11 cellular contexts compared by ENCODE assay signal in genomic region chr10:124701038-124701365, GRCh38. TPM values are rescaled to one million over a fixed set of nuclear protein-coding genes. Genes with fewer than 3 reads are reported as not detected.
DNase-seq lines count a peak whose midpoint lies in the region; ATAC-seq and TF ChIP-seq lines count a peak whose summit lies in the region.
"Had no signal": no experiment of that assay in that cellular context is flagged by ENCODE, and none has a peak within 500 bp of the region (broad histone marks: within the 10 kb centered on the region; RNA-seq: fewer than 3 reads in every experiment).

No MANE protein-coding gene starts in this region.

- H2AFZ ChIP-seq in OCI-LY7 (ENCODE audit: low read length): no peak overlapping the region

- H3K79me2 ChIP-seq in OCI-LY7 (ENCODE audit: insufficient read depth, low read depth, low read length): no peaks in the 10 kb centered on the region; the same call in 1 of the 2 replicates

- no peaks in the 10 kb centered on the region for H3K27me3 ChIP-seq in lower lobe of right lung (ENCODE audit: low read depth)
- no peaks in the 10 kb centered on the region for H3K27me3 ChIP-seq in stomach smooth muscle (ENCODE audit: control insufficient read depth in 1 of 2, insufficient read depth in 2 of 2, low read length in 2 of 2)

- no peaks in the 10 kb centered on the region for H4K20me1 ChIP-seq in OCI-LY7 (ENCODE audit: insufficient read depth, low read length)

- no peak overlapping the region for H3K4me2 ChIP-seq in OCI-LY7 (ENCODE audit: low read length)

- POLR2A ChIA-PET in OCI-LY7 (lab: Charles Lee): interaction anchor here (0.5 to 1.0 kb wide), 4 partner anchors 9 to 36 kb away, joined by 3 read pairs; no protein-coding TSS in a partner anchor

- DNase-seq in OCI-LY7 (ENCODE audit: low spot score): no peak
- DNase-seq in lower lobe of right lung: no peak
- DNase-seq in activated CD4-positive, CD25-positive, alpha-beta regulatory T cell (lab: John Stamatoyannopoulos, UW): no peak
- DNase-seq in dermis blood vessel endothelial cell: no peak
- DNase-seq: EL, NCI-H1105, OCI-M1 had no signal

- H3K9me2 ChIP-seq in OCI-LY7 (ENCODE audit: insufficient read depth, low read length): no peaks in the 10 kb centered on the region

- H3K4me3 ChIP-seq in OCI-LY7 (ENCODE audit: low read depth, low read length, poor library complexity, severe bottlenecking) (no peak overlapping the region), lower lobe of right lung (no peak overlapping the region), stomach smooth muscle (ENCODE audit: low read length in 2 of 2) (peak overlapping the region; percentile 14 to 22)

- BruUV-seq in OCI-LY7 (replicated peaks; lab: Mats Ljungman, UMichigan): no TSS peak

- H3K36me3 ChIP-seq in OCI-LY7 (ENCODE audit: insufficient read depth, low read length) (peaks cover 94% of the 10 kb centered on the region), lower lobe of right lung (peaks cover 41% of the 10 kb centered on the region), stomach smooth muscle (ENCODE audit: control insufficient read depth in 2 of 2, insufficient read depth in 2 of 2, low read length in 2 of 2) (peaks cover under 1 to 4% of the 10 kb centered on the region in 2 donors)

- CTCF ChIA-PET in OCI-LY7 (lab: Charles Lee; ENCODE audit: unreplicated experiment): no interaction called here

- ATAC-seq in lower lobe of right lung (no peak), HG03378 (IDR thresholded peaks at IDR 0.05; ENCODE audit: unreplicated experiment) (no peak), HG02571 (IDR thresholded peaks at IDR 0.05; ENCODE audit: unreplicated experiment) (no peak)

- TF ChIP-seq CTCF in OCI-LY7 (conservative IDR thresholded peaks at IDR 0.05; ENCODE audit: low read length) (no peak), lower lobe of right lung (IDR thresholded peaks at IDR 0.05) (no peak)

- intact Hi-C loops in OCI-LY7 (cut with micrococcal nuclease; ENCODE audit: unreplicated experiment): no loop called here
- intact Hi-C loops in lower lobe of right lung (cut with DNase I): no loop called here

- H3K4me1 ChIP-seq in OCI-LY7 (ENCODE audit: insufficient read depth, low read length, poor library complexity, severe bottlenecking) (peaks cover 88% of the 10 kb centered on the region), lower lobe of right lung (peaks cover 96% of the 10 kb centered on the region), stomach smooth muscle (ENCODE audit: control insufficient read depth, insufficient read depth, low read length) (peaks cover 66% of the 10 kb centered on the region)

- H3K9me3 ChIP-seq in OCI-LY7 (ENCODE audit: low read length): no peaks in the 10 kb centered on the region
- H3K9me3 ChIP-seq in lower lobe of right lung: no peaks in the 10 kb centered on the region
- H3K9me3 ChIP-seq in stomach smooth muscle (ENCODE audit: control insufficient read depth in 2 of 2, low read length in 2 of 2): no peaks in the 10 kb centered on the region

- H3K27ac ChIP-seq in OCI-LY7 (ENCODE audit: low read depth, low read length, poor library complexity, severe bottlenecking) (peak overlapping the region; percentile 8), angular gyrus (ENCODE audit: low read depth, low read length) (peak overlapping the region; percentile 95), lower lobe of right lung (peak overlapping the region; percentile 84), stomach smooth muscle (ENCODE audit: low read length) (peak overlapping the region; percentile 49)

- H3K9ac ChIP-seq in stomach smooth muscle (ENCODE audit: low read length in 2 of 2): peak overlapping the region in 1 of 2 donors; percentile 10

RNA-seq across cellular contexts. Expression of gene FAM53B, which starts 43.2 kb away (rescaled TPM):
- total RNA-seq in OCI-LY7 (2014; rRNA removed; shearing (Covaris generic)): 37.6 and 56.6 TPM in 2 replicates
- total RNA-seq in OCI-LY7 (2022): 50.5 and 58.5 TPM in 2 replicates
- total RNA-seq in lower lobe of right lung: 40.7 TPM
- 30.5 and 36.5 TPM in 2 replicates for total RNA-seq in dermis blood vessel endothelial cell

Comparison
In these comparisons a context has a peak if more than half of its experiments do, and no peak if none do; other contexts are left out.
1. H3K27ac ChIP-seq: peak in every context shown above with its lines; median percentile 95 in angular gyrus; 84 in lower lobe of right lung; 49 in stomach smooth muscle; 8 in OCI-LY7.
2. H3K4me3 ChIP-seq: peak in stomach smooth muscle (2 of 2); none in OCI-LY7 (single experiment) and lower lobe of right lung (single experiment).